Comparison of ENCODE assay signal across 26 cellular contexts in the genomic region with DNA sequence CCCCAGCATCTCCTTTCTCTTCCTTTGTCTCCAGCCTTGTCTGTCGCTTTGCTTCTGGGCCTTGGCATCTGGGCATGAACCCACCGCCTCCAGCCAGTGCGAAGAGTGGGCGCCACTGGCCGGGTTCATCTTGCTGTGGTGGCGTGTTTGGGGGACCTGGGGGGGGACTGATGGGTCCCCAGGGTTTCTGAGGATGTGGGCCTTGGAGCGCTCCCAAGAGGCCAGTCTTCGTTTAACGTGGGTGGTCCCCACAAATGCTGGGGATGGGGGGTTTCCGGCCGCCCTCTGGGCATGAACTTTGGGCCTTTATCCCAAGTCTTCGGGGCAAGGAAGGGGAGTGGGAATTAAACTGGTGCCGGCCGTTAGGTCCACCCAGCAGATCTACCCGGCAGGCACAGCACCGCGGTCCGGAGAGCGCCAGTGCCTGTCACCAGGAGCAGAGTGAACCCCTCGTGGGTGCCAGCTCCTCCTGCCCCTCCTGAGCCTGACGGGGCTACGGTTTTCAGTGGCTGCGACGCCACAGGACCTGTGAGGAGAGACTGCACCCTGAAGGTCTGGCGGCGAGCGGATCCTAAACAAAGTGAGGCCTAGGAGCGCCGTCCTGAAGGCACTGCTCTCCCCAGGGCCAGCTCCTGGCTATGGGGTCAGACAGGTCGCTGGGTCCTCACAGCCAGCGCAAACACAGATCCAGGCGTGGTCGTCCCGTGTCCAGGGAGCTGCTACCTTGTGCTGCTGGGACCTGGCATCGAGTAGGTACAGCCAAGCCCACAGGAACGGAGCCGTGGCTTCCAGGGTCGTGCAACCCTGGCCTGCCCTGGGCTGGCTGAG.
"Had no signal": no experiment of that assay in that cellular context is flagged by ENCODE, and none has a peak within 500 bp of the region (broad histone marks: within the 10 kb centered on the region; RNA-seq: fewer than 3 reads in every experiment).

No MANE protein-coding gene starts in this region.

- H3K27me3 Mint-ChIP-seq: activated CD4-positive, alpha-beta T cell treated with anti-CD3 and anti-CD28 coated beads, Interleukin-2, amount 10 ng/mL, durations not matched to agents 24 days and 14 days had no signal

- H3K27ac Mint-ChIP-seq: activated CD4-positive, alpha-beta T cell treated with anti-CD3 and anti-CD28 coated beads, Interleukin-2, amount 10 ng/mL, durations not matched to agents 24 days and 14 days; activated CD8-positive, alpha-beta T cell treated with anti-CD3 and anti-CD28 coated beads, Interleukin-2, amount 10 ng/mL, durations not matched to agents 7 days and 5 days; activated naive CD4-positive, alpha-beta T cell treated with anti-CD3 and anti-CD28 coated beads, Interleukin-2, amount 10 ng/mL, durations not matched to agents 7 days and 5 days; activated T-cell treated with anti-CD3 and anti-CD28 coated beads, Interleukin-2, amount 50 U/mL, for 24 hours; activated T-helper 2 cell treated with anti-CD3 and anti-CD28 coated beads, Interferon-gamma antibody, Interleukin-2, Interleukin-4, amounts not matched to agents 10 μg/mL and 5 μg/mL and 100 μg/mL, durations not matched to agents 14 hours and 24 hours and 36 hours; dendritic cell treated with granulocyte-macrophage colony-stimulating factor and Interleukin-4, amounts not matched to agents 40 ng/mL and 50 ng/mL, for 4 days; T-helper 2 cell treated with Interferon-gamma antibody and Interleukin-4, amounts not matched to agents 5 μg/mL and 100 μg/mL, for 36 hours; WTC11 had no signal

- H3K4me3 ChIP-seq: ascending aorta, breast epithelium, gastroesophageal sphincter, heart left ventricle, left lung, mucosa of descending colon, tibial artery had no signal

- H3K9me3 Mint-ChIP-seq: activated CD4-positive, alpha-beta T cell treated with anti-CD3 and anti-CD28 coated beads, Interleukin-2, amount 10 ng/mL, durations not matched to agents 24 days and 14 days; activated naive CD4-positive, alpha-beta T cell treated with anti-CD3 and anti-CD28 coated beads, Interleukin-2, amount 10 ng/mL, durations not matched to agents 7 days and 5 days; activated T-cell treated with anti-CD3 and anti-CD28 coated beads, Interleukin-2, amount 50 U/mL, for 24 hours; activated T-helper 2 cell treated with anti-CD3 and anti-CD28 coated beads, Interferon-gamma antibody, Interleukin-2, Interleukin-4, amounts not matched to agents 10 μg/mL and 5 μg/mL and 100 μg/mL, durations not matched to agents 14 hours and 24 hours and 36 hours; dendritic cell treated with granulocyte-macrophage colony-stimulating factor and Interleukin-4, amounts not matched to agents 40 ng/mL and 50 ng/mL, for 4 days; naive B cell; T-helper 2 cell treated with Interferon-gamma antibody and Interleukin-4, amounts not matched to agents 5 μg/mL and 100 μg/mL, for 36 hours had no signal

- ATAC-seq: activated CD8-positive, alpha-beta T cell treated with anti-CD3 and anti-CD28 coated beads, Interleukin-2, amount 10 ng/mL, durations not matched to agents 7 days and 5 days; esophagus mucosa; gastroesophageal sphincter; heart left ventricle; mucosa of descending colon; WTC11 had no signal

- H3K36me3 ChIP-seq: ascending aorta, breast epithelium, gastroesophageal sphincter, heart left ventricle, left lung, tibial artery had no signal

- H3K36me3 Mint-ChIP-seq: activated naive CD4-positive, alpha-beta T cell treated with anti-CD3 and anti-CD28 coated beads, Interleukin-2, amount 10 ng/mL, durations not matched to agents 7 days and 5 days; naive B cell had no signal

- H3K4me1 Mint-ChIP-seq: activated CD4-positive, alpha-beta T cell treated with anti-CD3 and anti-CD28 coated beads, Interleukin-2, amount 10 ng/mL, durations not matched to agents 24 days and 14 days; WTC11 had no signal

- DNase-seq: activated CD4-positive, alpha-beta T cell treated with anti-CD3 and anti-CD28 coated beads, Interleukin-2, amount 10 ng/mL, durations not matched to agents 24 days and 14 days; activated CD8-positive, alpha-beta T cell treated with anti-CD3 and anti-CD28 coated beads, Interleukin-2, amount 10 ng/mL, durations not matched to agents 7 days and 5 days; activated T-cell treated with anti-CD3 and anti-CD28 coated beads, Interleukin-2, amount 50 U/mL, for 24 hours; cerebellar nuclear complex; effector CD8-positive, alpha-beta T cell; mucosa of descending colon; naive B cell; nucleus accumbens; retina; stimulated activated CD4-positive, alpha-beta T cell treated with anti-CD3 and anti-CD28 coated beads, Interleukin-12 subunit alpha, Interleukin-12 subunit beta, amount 100 ng/mL, for 4 hours; stimulated activated CD4-positive, alpha-beta T cell treated with anti-CD3 and anti-CD28 coated beads, Interleukin-1b, Interleukin-23, amount 100 ng/mL, for 48 hours; stimulated activated CD8-positive, alpha-beta memory T cell treated with anti-CD3 and anti-CD28 coated beads, Interleukin-4, amount 100 ng/mL, for 48 hours; stimulated activated naive CD4-positive, alpha-beta T cell treated with Interleukin-2 at 50 U/mL for 16 hours; substantia nigra had no signal

- H3K9me3 ChIP-seq: ascending aorta, breast epithelium, gastroesophageal sphincter, heart left ventricle, left lung, mucosa of descending colon, tibial artery had no signal

- H3K4me1 ChIP-seq: ascending aorta, left lung had no signal

- H3K4me3 Mint-ChIP-seq: activated CD4-positive, alpha-beta T cell treated with anti-CD3 and anti-CD28 coated beads, Interleukin-2, amount 10 ng/mL, durations not matched to agents 24 days and 14 days; activated CD8-positive, alpha-beta T cell treated with anti-CD3 and anti-CD28 coated beads, Interleukin-2, amount 10 ng/mL, durations not matched to agents 7 days and 5 days; activated naive CD4-positive, alpha-beta T cell treated with anti-CD3 and anti-CD28 coated beads, Interleukin-2, amount 10 ng/mL, durations not matched to agents 7 days and 5 days; activated T-cell treated with anti-CD3 and anti-CD28 coated beads, Interleukin-2, amount 50 U/mL, for 24 hours; dendritic cell treated with granulocyte-macrophage colony-stimulating factor and Interleukin-4, amounts not matched to agents 40 ng/mL and 50 ng/mL, for 4 days; T-helper 2 cell treated with Interferon-gamma antibody and Interleukin-4, amounts not matched to agents 5 μg/mL and 100 μg/mL, for 36 hours; WTC11 had no signal

- H3K27ac ChIP-seq: ascending aorta, breast epithelium, gastroesophageal sphincter, heart left ventricle, left lung, tibial artery had no signal
